ENCODE assay signal across 15 cellular contexts in the genomic region with DNA sequence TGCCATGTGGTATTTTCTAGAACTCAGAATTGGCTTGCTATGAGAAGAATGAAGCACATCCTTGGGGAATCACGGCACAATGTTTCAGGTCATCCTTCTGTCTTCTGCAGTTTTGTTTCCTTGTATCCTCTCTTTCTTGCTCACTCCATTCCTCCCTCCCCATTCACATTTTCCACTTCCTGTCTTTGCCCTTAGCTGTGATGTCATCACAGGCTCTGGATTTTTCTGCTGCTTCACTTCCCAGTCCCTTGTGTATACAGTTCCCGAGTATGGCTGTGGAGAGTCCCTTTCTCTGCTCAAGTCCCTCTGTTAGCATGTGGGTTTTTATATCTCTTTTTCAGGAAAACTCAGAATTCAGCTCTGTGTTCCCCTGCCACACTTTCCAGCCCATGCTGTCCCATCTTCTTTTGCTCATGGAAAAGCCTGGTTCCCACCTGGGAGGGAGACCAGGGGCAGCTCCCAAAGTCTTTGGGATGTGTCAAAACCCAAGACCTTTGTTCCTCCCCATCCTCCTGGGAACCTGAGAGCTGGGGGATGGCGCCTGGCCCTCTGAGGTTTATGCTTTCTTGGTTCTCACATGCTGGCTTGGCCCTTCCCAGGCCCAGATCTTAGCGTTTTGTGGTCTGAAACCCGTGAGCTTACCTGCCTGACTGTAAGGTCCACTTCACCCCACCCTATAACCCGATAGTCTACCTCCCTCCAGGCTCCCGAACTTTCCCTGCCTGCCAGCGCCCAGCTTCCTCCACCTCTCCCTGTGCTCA. TPM values are rescaled to one million over a fixed set of nuclear protein-coding genes. Genes with fewer than 3 reads are reported as not detected.
DNase-seq lines count a peak whose midpoint lies in the region; ATAC-seq and TF ChIP-seq lines count a peak whose summit lies in the region.
"Had no signal": no experiment of that assay in that cellular context is flagged by ENCODE, and none has a peak within 500 bp of the region (broad histone marks: within the 10 kb centered on the region; RNA-seq: fewer than 3 reads in every experiment).

No MANE protein-coding gene starts in this region.

- H3K4me3 ChIP-seq in choroid plexus epithelial cell (ENCODE audit: low read depth, low read length) (no peak overlapping the region), parathyroid adenoma (ENCODE audit: low read depth, low read length) (no peak overlapping the region)

- no peaks in the 10 kb centered on the region for H3K36me3 Mint-ChIP-seq in activated CD8-positive, alpha-beta memory T cell treated with anti-CD3 and anti-CD28 coated beads, Interleukin-2, amount 10 ng/mL, durations not matched to agents 7 days and 5 days
- H3K36me3 Mint-ChIP-seq: stimulated activated effector memory CD8-positive, alpha-beta T cell treated with anti-CD3 and anti-CD28 coated beads, Interleukin-12 subunit alpha, Interleukin-12 subunit beta, amount 100 ng/mL, for 72 hours had no signal

- H3K36me3 ChIP-seq in parathyroid adenoma (ENCODE audit: control insufficient read depth, insufficient read depth, low read length), result no peaks in the 10 kb centered on the region

- no peak overlapping the region for H3K27ac Mint-ChIP-seq in activated CD8-positive, alpha-beta memory T cell treated with anti-CD3 and anti-CD28 coated beads, Interleukin-2, amount 10 ng/mL, durations not matched to agents 7 days and 5 days
- H3K27ac Mint-ChIP-seq: dendritic cell treated with granulocyte-macrophage colony-stimulating factor and Interleukin-4, amounts not matched to agents 40 ng/mL and 50 ng/mL, for 4 days; stimulated activated effector memory CD8-positive, alpha-beta T cell treated with anti-CD3 and anti-CD28 coated beads, Interleukin-12 subunit alpha, Interleukin-12 subunit beta, amount 100 ng/mL, for 72 hours had no signal

- H2AFZ ChIP-seq in parathyroid adenoma, result no peak overlapping the region

- H3K9me3 ChIP-seq in parathyroid adenoma (ENCODE audit: control insufficient read depth, low read length), result no peaks in the 10 kb centered on the region

- no peak overlapping the region for H3K4me3 Mint-ChIP-seq in activated CD8-positive, alpha-beta memory T cell treated with anti-CD3 and anti-CD28 coated beads, Interleukin-2, amount 10 ng/mL, durations not matched to agents 7 days and 5 days
- H3K4me3 Mint-ChIP-seq: dendritic cell treated with granulocyte-macrophage colony-stimulating factor and Interleukin-4, amounts not matched to agents 40 ng/mL and 50 ng/mL, for 4 days; stimulated activated effector memory CD8-positive, alpha-beta T cell treated with anti-CD3 and anti-CD28 coated beads, Interleukin-12 subunit alpha, Interleukin-12 subunit beta, amount 100 ng/mL, for 72 hours had no signal

- peak; percentile 40 for DNase-seq in activated CD8-positive, alpha-beta memory T cell treated with anti-CD3 and anti-CD28 coated beads for 24 hours
- DNase-seq in activated CD8-positive, alpha-beta memory T cell treated with anti-CD3 and anti-CD28 coated beads, Interleukin-2, amount 10 ng/mL, durations not matched to agents 7 days and 5 days, result no peak
- DNase-seq in choroid plexus epithelial cell (ENCODE audit: low read depth), result peak; percentile 50
- no peak for DNase-seq in RPMI8226
- DNase-seq in mucosa of gallbladder (ENCODE audit: low spot score), result no peak
- DNase-seq: foreskin melanocyte; islet precursor cell; NCI-H748 treated with DMSO at 0.1 percent for 48 hours; stimulated activated CD4-positive, alpha-beta T cell treated with anti-CD3 and anti-CD28 coated beads, Interleukin-2, amount 100 ng/mL, for 48 hours had no signal

- TF ChIP-seq CTCF in choroid plexus epithelial cell (conservative IDR thresholded peaks at IDR 0.05; ENCODE audit: low read depth, low read length) (no peak), parathyroid adenoma (IDR thresholded peaks at IDR 0.05) (no peak)

- peak overlapping the region; percentile 29 for H3K27ac ChIP-seq in parathyroid adenoma

- H3K27me3 Mint-ChIP-seq in activated CD8-positive, alpha-beta memory T cell treated with anti-CD3 and anti-CD28 coated beads, Interleukin-2, amount 10 ng/mL, durations not matched to agents 7 days and 5 days, result peaks cover 80% of the 10 kb centered on the region

- no peaks in the 10 kb centered on the region for H3K9me3 Mint-ChIP-seq in activated CD8-positive, alpha-beta memory T cell treated with anti-CD3 and anti-CD28 coated beads, Interleukin-2, amount 10 ng/mL, durations not matched to agents 7 days and 5 days (ENCODE audit: low read depth)
- H3K9me3 Mint-ChIP-seq: dendritic cell treated with granulocyte-macrophage colony-stimulating factor and Interleukin-4, amounts not matched to agents 40 ng/mL and 50 ng/mL, for 4 days; stimulated activated effector memory CD8-positive, alpha-beta T cell treated with anti-CD3 and anti-CD28 coated beads, Interleukin-12 subunit alpha, Interleukin-12 subunit beta, amount 100 ng/mL, for 72 hours had no signal

- no peak overlapping the region for H3K4me2 ChIP-seq in parathyroid adenoma (ENCODE audit: low read length)

- no peaks in the 10 kb centered on the region for H3K4me1 ChIP-seq in parathyroid adenoma

- ATAC-seq in activated CD8-positive, alpha-beta memory T cell treated with anti-CD3 and anti-CD28 coated beads, Interleukin-2, amount 10 ng/mL, durations not matched to agents 7 days and 5 days, result no peak
- ATAC-seq in HG03066 (IDR thresholded peaks at IDR 0.05; ENCODE audit: low read depth, unreplicated experiment), result peak; percentile 30
- no peak for ATAC-seq in GM19463 (IDR thresholded peaks at IDR 0.05; ENCODE audit: unreplicated experiment)
- ATAC-seq: stimulated activated effector memory CD8-positive, alpha-beta T cell treated with anti-CD3 and anti-CD28 coated beads, Interleukin-12 subunit alpha, Interleukin-12 subunit beta, amount 100 ng/mL, for 72 hours had no signal

- peaks cover 37% of the 10 kb centered on the region for H3K4me1 Mint-ChIP-seq in activated CD8-positive, alpha-beta memory T cell treated with anti-CD3 and anti-CD28 coated beads, Interleukin-2, amount 10 ng/mL, durations not matched to agents 7 days and 5 days

- no peaks in the 10 kb centered on the region for H3K79me2 ChIP-seq in parathyroid adenoma

- no peaks in the 10 kb centered on the region for H3K27me3 ChIP-seq in parathyroid adenoma (ENCODE audit: control insufficient read depth, insufficient read depth, low read length)

- CTCF ChIA-PET in activated CD8-positive, alpha-beta memory T cell treated with anti-CD3 and anti-CD28 coated beads, Interleukin-2, amount 10 ng/mL, durations not matched to agents 7 days and 5 days (lab: Charles Lee), result interaction anchor here (0.8 to 1.4 kb wide), 2 partner anchors 174 to 176 kb away, joined by 3 to 4 read pairs; no protein-coding TSS in a partner anchor

- H3K9ac ChIP-seq in parathyroid adenoma, result no peak overlapping the region

RNA-seq across cellular contexts. Expression of a gene that starts 4.8 kb away (rescaled TPM):
- total RNA-seq in activated CD8-positive, alpha-beta memory T cell treated with anti-CD3 and anti-CD28 coated beads, Interleukin-2, amount 10 ng/mL, durations not matched to agents 7 days and 5 days, result 10 to 100 TPM in 1 of 2 experiments, 1 to 10 TPM in 1; 1.8 to 39.9 TPM
- total RNA-seq in mucosa of gallbladder, result 5.8 TPM
- total RNA-seq: renal cortical epithelial cell had no signal

RNA-seq across cellular contexts. Expression of a gene that starts 20.0 kb away (rescaled TPM):
- total RNA-seq in activated CD8-positive, alpha-beta memory T cell treated with anti-CD3 and anti-CD28 coated beads, Interleukin-2, amount 10 ng/mL, durations not matched to agents 7 days and 5 days, result 10 to 100 TPM in 1 of 2 experiments, 1 to 10 TPM in 1; 6.5 to 10.0 TPM
- total RNA-seq in mucosa of gallbladder, result 16.7 TPM

Comparison
In these comparisons a context has a peak if more than half of its experiments do, and no peak if none do; other contexts are left out.
1. DNase-seq: peak in activated CD8-positive, alpha-beta memory T cell treated with anti-CD3 and anti-CD28 coated beads for 24 hours (single experiment) and choroid plexus epithelial cell (single experiment); none in activated CD8-positive, alpha-beta memory T cell treated with anti-CD3 and anti-CD28 coated beads, Interleukin-2, amount 10 ng/mL, durations not matched to agents 7 days and 5 days (single experiment), RPMI8226 (single experiment) and mucosa of gallbladder (single experiment).